In the genomic region with DNA sequence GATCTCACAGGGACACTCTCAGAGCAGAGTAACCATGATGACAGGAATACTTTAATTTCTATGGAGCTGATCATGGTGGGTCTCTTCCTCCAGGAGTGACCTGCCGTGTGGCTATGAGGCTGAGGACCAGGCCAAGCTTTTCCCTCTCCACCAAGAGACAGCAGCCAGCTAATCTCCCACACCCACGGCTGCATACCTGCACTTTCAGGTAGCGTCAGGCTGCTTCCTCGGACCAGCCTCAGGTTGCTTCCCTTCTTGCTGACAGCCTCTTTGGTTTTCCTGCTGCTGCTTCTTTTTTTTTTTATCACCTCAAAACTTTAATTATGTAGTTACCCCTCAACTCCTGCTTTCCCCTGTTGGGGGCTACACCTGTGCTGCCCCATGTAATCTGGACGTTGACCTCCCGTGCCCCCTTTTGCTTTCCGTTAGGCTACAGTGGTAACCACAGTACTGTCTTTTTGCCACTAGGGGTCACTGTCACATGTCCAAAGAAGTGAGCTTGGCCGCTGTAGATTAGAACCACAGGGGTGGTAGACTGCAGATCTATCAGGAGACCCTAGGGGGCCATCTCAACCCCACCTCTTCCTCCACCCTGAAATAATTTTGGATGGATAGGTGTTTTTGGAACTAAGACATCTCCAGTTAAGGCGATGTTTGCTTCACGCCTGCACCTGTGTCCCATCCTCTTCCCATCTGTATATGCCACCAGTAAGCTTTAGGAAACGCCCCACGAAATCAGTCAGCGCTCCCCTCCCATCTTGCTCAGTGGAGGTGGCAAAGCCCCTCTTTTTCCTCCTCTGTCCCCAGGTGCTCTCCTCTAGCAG, we compare ENCODE assay signal across 1 cellular context.
A peak's percentile ranks its signal among the peaks of the same experiment; 100 is the strongest.
TF ChIP-seq lines count a peak whose summit lies in the region.

No MANE protein-coding gene starts in this region.

TF ChIP-seq in H1, 55 proteins besides CTCF, POLR2A, EP300 and RAD21:
- TF ChIP-seq, protein P1, sequence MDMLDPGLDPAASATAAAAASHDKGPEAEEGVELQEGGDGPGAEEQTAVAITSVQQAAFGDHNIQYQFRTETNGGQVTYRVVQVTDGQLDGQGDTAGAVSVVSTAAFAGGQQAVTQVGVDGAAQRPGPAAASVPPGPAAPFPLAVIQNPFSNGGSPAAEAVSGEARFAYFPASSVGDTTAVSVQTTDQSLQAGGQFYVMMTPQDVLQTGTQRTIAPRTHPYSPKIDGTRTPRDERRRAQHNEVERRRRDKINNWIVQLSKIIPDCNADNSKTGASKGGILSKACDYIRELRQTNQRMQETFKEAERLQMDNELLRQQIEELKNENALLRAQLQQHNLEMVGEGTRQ (IDR thresholded peaks at IDR 0.05; ENCODE audit: low read length) = 0 out of 2 replicates have a peak, but pooled peaks have one; percentile 4
- TF ChIP-seq E2F6 (IDR thresholded peaks at IDR 0.05) (no peak), ZNF274 (IDR thresholded peaks at IDR 0.05; ENCODE audit: borderline replicate concordance, extremely low read depth, low read length) (no peak), SIN3A (conservative IDR thresholded peaks at IDR 0.05 in 1 of 2, IDR thresholded peaks at IDR 0.05 in 1 of 2; ENCODE audit: low read depth in 1 of 2, low read length in 2 of 2) (0 out of 4 replicates have a peak, but pooled peaks have one; percentile 44 to 54), POLR2AphosphoS5 (IDR thresholded peaks at IDR 0.05; ENCODE audit: low read depth, low read length) (no peak), SRF (IDR thresholded peaks at IDR 0.05; ENCODE audit: low read depth, low read length) (no peak), TCF12 (IDR thresholded peaks at IDR 0.05; ENCODE audit: low read depth, low read length) (0 out of 2 replicates have a peak, but pooled peaks have one; percentile 18), JUND (IDR thresholded peaks at IDR 0.05; ENCODE audit: low read length) (no peak), SP4 (IDR thresholded peaks at IDR 0.05; ENCODE audit: low read length) (0 out of 2 replicates have a peak, but pooled peaks have one; percentile 47), RXRA (IDR thresholded peaks at IDR 0.05; ENCODE audit: insufficient read depth, low read depth, low read length) (0 out of 2 replicates have a peak, but pooled peaks have one; percentile 31), CHD2 (IDR thresholded peaks at IDR 0.05; ENCODE audit: low read length) (no peak), RBBP5 (IDR thresholded peaks at IDR 0.05; ENCODE audit: borderline replicate concordance, low read depth, low read length) (no peak), CBX5 (IDR thresholded peaks at IDR 0.05; ENCODE audit: low read depth, low read length) (no peak), SP2 (IDR thresholded peaks at IDR 0.05; ENCODE audit: low read length) (no peak), CHD1 (IDR thresholded peaks at IDR 0.05; ENCODE audit: low read depth, low read length) (no peak), SP1 (IDR thresholded peaks at IDR 0.05; ENCODE audit: low read depth, low read length) (no peak)
- TF ChIP-seq, protein P2, sequence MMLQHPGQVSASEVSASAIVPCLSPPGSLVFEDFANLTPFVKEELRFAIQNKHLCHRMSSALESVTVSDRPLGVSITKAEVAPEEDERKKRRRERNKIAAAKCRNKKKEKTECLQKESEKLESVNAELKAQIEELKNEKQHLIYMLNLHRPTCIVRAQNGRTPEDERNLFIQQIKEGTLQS (IDR thresholded peaks at IDR 0.05; ENCODE audit: insufficient read depth, low read depth, low read length) = peak; percentile 38; the same call in 1 of the 2 replicates
